ENCODE assay signal across 8 cellular contexts in genomic region chr10:13891542-13892431, GRCh38.
A peak's percentile ranks its signal among the peaks of the same experiment; 100 is the strongest.
DNase-seq lines count a peak whose midpoint lies in the region; ATAC-seq and TF ChIP-seq lines count a peak whose summit lies in the region.

No MANE protein-coding gene starts in this region.

- no peak for TF ChIP-seq CTCF in mammary epithelial cell (conservative IDR thresholded peaks at IDR 0.05 in 1 of 2, IDR thresholded peaks at IDR 0.05 in 1 of 2; ENCODE audit: extremely low read depth in 1 of 2, insufficient read depth in 1 of 2, low read depth in 1 of 2, low read length in 2 of 2)

- in situ Hi-C loops in mammary epithelial cell (cut with MboI; ENCODE audit: low sequenced_read_pairs in 2 of 2) = no loop called here

- no peaks in the 10 kb centered on the region for H3K9me3 ChIP-seq in CD4-positive, alpha-beta memory T cell (ENCODE audit: control insufficient read depth in 1 of 2, low read length in 2 of 2)
- H3K9me3 ChIP-seq in HUES64 (ENCODE audit: insufficient read depth, low read depth, low read length) = no peaks in the 10 kb centered on the region
- no peaks in the 10 kb centered on the region for H3K9me3 ChIP-seq in mammary epithelial cell (replicated peaks; ENCODE audit: insufficient read depth, low read length)
- peaks cover 0 to 3% (median 0%) of the 10 kb centered on the region in 5 donors for H3K9me3 ChIP-seq in subcutaneous abdominal adipose tissue (ENCODE audit: control insufficient read depth in 5 of 5, low read length in 5 of 5)

- peaks cover 5% of the 10 kb centered on the region for H3K4me1 ChIP-seq in CD4-positive, alpha-beta memory T cell (ENCODE audit: insufficient read depth, low read length)
- peaks cover 32% of the 10 kb centered on the region for H3K4me1 ChIP-seq in HUES64 (ENCODE audit: insufficient read depth, low read length)
- peaks cover 35% of the 10 kb centered on the region for H3K4me1 ChIP-seq in mammary epithelial cell (ENCODE audit: insufficient read depth, low read length)
- H3K4me1 ChIP-seq in subcutaneous abdominal adipose tissue (ENCODE audit: control insufficient read depth in 5 of 5, insufficient read depth in 5 of 5, low read length in 5 of 5) = peaks cover 6 to 64% (median 54%) of the 10 kb centered on the region in 5 donors

- no peaks in the 10 kb centered on the region for H4K20me1 ChIP-seq in mammary epithelial cell (ENCODE audit: insufficient read depth, low read length)

- peak overlapping the region; percentile 96 for H2AFZ ChIP-seq in mammary epithelial cell (ENCODE audit: low read depth, low read length)

- peaks cover 0 to 8% (median 0%) of the 10 kb centered on the region in 8 donors for H3K9me3 Mint-ChIP-seq in CD4-positive, alpha-beta memory T cell

- POLR2A ChIA-PET in CD4-positive, alpha-beta memory T cell (lab: Charles Lee; ENCODE audit: partially characterized antibody) = no interaction called here

- intact Hi-C loops in CD4-positive, alpha-beta memory T cell (cut with micrococcal nuclease) = no loop called here
- intact Hi-C loops in mammary epithelial cell (cut with micrococcal nuclease) = loop anchor here (5.0 kb wide), 1 partner anchor 89 kb away; no protein-coding TSS in a partner anchor

- 2% methylated on average over 95 of the region's 95 CpGs for WGBS in HUES64
- WGBS in mammary epithelial cell (ENCODE audit: low coverage, missing lambda C conversion rate) = 15% methylated on average over 10 of the region's 95 CpGs

- H3K4me1 Mint-ChIP-seq in CD4-positive, alpha-beta memory T cell = peaks cover 12 to 28% (median 15%) of the 10 kb centered on the region in 4 donors

- H3K36me3 Mint-ChIP-seq in CD4-positive, alpha-beta memory T cell = peaks cover 0 to 5% of the 10 kb centered on the region in 2 donors

- H3K27me3 Mint-ChIP-seq in CD4-positive, alpha-beta memory T cell = peaks cover 60 to 66% of the 10 kb centered on the region in 2 donors

- peaks cover 22% of the 10 kb centered on the region for H3K27me3 ChIP-seq in CD4-positive, alpha-beta memory T cell (ENCODE audit: insufficient read depth, low read length)
- H3K27me3 ChIP-seq in HUES64 (ENCODE audit: insufficient read depth, low read length) = peaks cover 39% of the 10 kb centered on the region
- no peaks in the 10 kb centered on the region for H3K27me3 ChIP-seq in mammary epithelial cell (ENCODE audit: insufficient read depth, low read length)
- no peaks in the 10 kb centered on the region for H3K27me3 ChIP-seq in subcutaneous abdominal adipose tissue (ENCODE audit: control insufficient read depth in 5 of 5, insufficient read depth in 4 of 5, low read length in 5 of 5)

- H3K36me3 ChIP-seq in CD4-positive, alpha-beta memory T cell (ENCODE audit: insufficient read depth, low read length) = no peaks in the 10 kb centered on the region
- peaks cover 6% of the 10 kb centered on the region; the same call in 1 of the 2 replicates for H3K36me3 ChIP-seq in HUES64 (ENCODE audit: insufficient read depth, low read length)
- no peaks in the 10 kb centered on the region for H3K36me3 ChIP-seq in mammary epithelial cell (ENCODE audit: insufficient read depth, low read length)
- no peaks in the 10 kb centered on the region for H3K36me3 ChIP-seq in subcutaneous abdominal adipose tissue (ENCODE audit: control insufficient read depth in 5 of 5, insufficient read depth in 5 of 5, low read length in 5 of 5)

- peaks cover 42% of the 10 kb centered on the region for H3K79me2 ChIP-seq in mammary epithelial cell (ENCODE audit: insufficient read depth, low read length)

- DNase-seq in CD4-positive, alpha-beta memory T cell = peak in 1 of 5 donors; percentile 3
- DNase-seq in mammary epithelial cell (no peak), left kidney (ENCODE audit: low read depth, low spot score) (peak; percentile 74), NCI-H2196 (lab: John Stamatoyannopoulos, UW; ENCODE audit: unreplicated experiment) (no peak)

- H3K4me2 ChIP-seq in mammary epithelial cell (ENCODE audit: insufficient read depth, low read depth, low read length) = peak overlapping the region; percentile 87

- dilution Hi-C loops in mammary epithelial cell (cut with HindIII; ENCODE audit: low sequenced_read_pairs) = no loop called here

- no peak overlapping the region for H3K27ac ChIP-seq in CD4-positive, alpha-beta memory T cell (ENCODE audit: low read depth, low read length)
- peak overlapping the region; percentile 42; the same call in 1 of the 2 replicates for H3K27ac ChIP-seq in HUES64 (ENCODE audit: low read depth, low read length)
- H3K27ac ChIP-seq in mammary epithelial cell (ENCODE audit: insufficient read depth, low read depth, low read length) = peak overlapping the region; percentile 18
- peak overlapping the region; percentile 97 for H3K27ac ChIP-seq in subcutaneous abdominal adipose tissue (ENCODE audit: low read depth, low read length)

- H3K9ac ChIP-seq in HUES64 (ENCODE audit: low read depth, low read length) (peak overlapping the region; percentile 86), mammary epithelial cell (ENCODE audit: insufficient read depth, low read length) (peak overlapping the region; percentile 58), subcutaneous abdominal adipose tissue (ENCODE audit: low read length in 5 of 5) (peak overlapping the region; percentile 79 to 96 (median 88))

- no TSS peak for BruUV-seq in mammary epithelial cell (replicated peaks; lab: Mats Ljungman, UMichigan)

- peak overlapping the region in 1 of 2 donors; percentile 25 for H3K4me3 ChIP-seq in CD4-positive, alpha-beta memory T cell (ENCODE audit: low read length in 2 of 2)
- H3K4me3 ChIP-seq in HUES64 (ENCODE audit: low read length) (peak overlapping the region; percentile 74), mammary epithelial cell (replicated peaks in 1 of 3; ENCODE audit: insufficient read depth in 1 of 3, low read depth in 2 of 3, low read length in 3 of 3) (peak overlapping the region; percentile 44 to 67 (median 53)), subcutaneous abdominal adipose tissue (ENCODE audit: low read depth in 1 of 5, low read length in 5 of 5) (peak overlapping the region; percentile 86 to 97 (median 89))

- H3K4me3 Mint-ChIP-seq in CD4-positive, alpha-beta memory T cell = peak overlapping the region; percentile 68 to 89 (median 80)

- peak overlapping the region in 2 of 7 donors; percentile 3 to 31 for H3K27ac Mint-ChIP-seq in CD4-positive, alpha-beta memory T cell

- CTCF ChIA-PET in CD4-positive, alpha-beta memory T cell (lab: Charles Lee; ENCODE audit: partially characterized antibody) = no interaction called here
- CTCF ChIA-PET in mammary epithelial cell (lab: Charles Lee; ENCODE audit: low non-redundant PET) = no interaction called here

- ATAC-seq in HG03565 (IDR thresholded peaks at IDR 0.05; ENCODE audit: unreplicated experiment) (no peak), HG02588 (IDR thresholded peaks at IDR 0.05; ENCODE audit: unreplicated experiment) (no peak)
